Comparison of ENCODE assay signal across 11 cellular contexts in the genomic region with DNA sequence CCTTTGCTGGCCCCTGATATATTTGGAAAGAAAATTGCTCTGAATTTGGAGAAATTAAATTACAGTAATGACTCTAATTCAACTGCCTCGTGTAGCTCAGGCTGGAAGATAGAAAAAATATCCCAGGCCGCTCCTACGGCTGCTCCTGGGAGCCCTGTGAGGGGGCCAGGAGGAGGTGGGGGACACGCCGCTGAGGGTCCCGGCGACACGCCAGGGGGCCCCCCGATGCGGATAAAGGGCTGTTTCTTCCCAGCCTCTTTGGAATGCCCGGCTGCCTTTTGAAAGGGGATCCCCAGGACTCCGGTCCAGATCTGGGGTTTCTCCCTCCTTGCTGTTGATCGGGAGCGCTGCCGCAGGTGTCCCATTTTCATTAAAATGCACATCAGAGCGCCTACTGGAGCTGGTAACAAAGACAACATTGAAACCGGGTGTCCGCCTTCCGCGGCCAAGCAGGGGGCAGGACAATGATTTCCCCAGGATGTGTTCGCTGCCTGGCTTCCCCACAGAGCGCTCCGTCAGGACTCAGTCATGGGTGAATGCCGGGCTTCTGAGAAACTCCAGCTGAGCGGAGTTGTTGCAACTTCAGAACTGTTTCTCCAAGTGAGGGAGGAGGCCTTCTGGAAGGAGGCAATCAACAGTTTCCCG.
DNase-seq lines count a peak whose midpoint lies in the region; TF ChIP-seq lines count a peak whose summit lies in the region.
"Had no signal": no experiment of that assay in that cellular context is flagged by ENCODE, and none has a peak within 500 bp of the region (broad histone marks: within the 10 kb centered on the region; RNA-seq: fewer than 3 reads in every experiment).

No MANE protein-coding gene starts in this region.

- H3K27ac Mint-ChIP-seq in activated CD4-positive, alpha-beta memory T cell treated with anti-CD3 and anti-CD28 coated beads, Interleukin-2, amount 10 ng/mL, durations not matched to agents 7 days and 5 days, result no peak overlapping the region
- H3K27ac Mint-ChIP-seq: effector memory CD8-positive, alpha-beta T cell had no signal

- peak overlapping the region; percentile 6 for H3K4me3 ChIP-seq in cardiac muscle cell
- no peak overlapping the region for H3K4me3 ChIP-seq in MM.1S (ENCODE audit: low read length)

- H3K9me3 Mint-ChIP-seq in activated CD4-positive, alpha-beta memory T cell treated with anti-CD3 and anti-CD28 coated beads, Interleukin-2, amount 10 ng/mL, durations not matched to agents 7 days and 5 days, result no peaks in the 10 kb centered on the region
- H3K9me3 Mint-ChIP-seq: effector memory CD8-positive, alpha-beta T cell had no signal

- H3K4me3 Mint-ChIP-seq in activated CD4-positive, alpha-beta memory T cell treated with anti-CD3 and anti-CD28 coated beads, Interleukin-2, amount 10 ng/mL, durations not matched to agents 7 days and 5 days, result no peak overlapping the region
- H3K4me3 Mint-ChIP-seq: effector memory CD8-positive, alpha-beta T cell had no signal

- H3K79me2 ChIP-seq in MM.1S (ENCODE audit: low read length), result no peaks in the 10 kb centered on the region

- H4K20me1 ChIP-seq in MM.1S (ENCODE audit: insufficient read depth, low read length), result no peaks in the 10 kb centered on the region

- no peak overlapping the region for H3K4me2 ChIP-seq in MM.1S (ENCODE audit: low read depth, low read length)

- no peaks in the 10 kb centered on the region for H3F3A ChIP-seq in MM.1S (ENCODE audit: insufficient read depth, low read length)

- peak; percentile 59 for DNase-seq in AG20443 (ENCODE audit: low spot score)
- peak in 53 of 58 donors; percentile 8 to 86 (median 51) for DNase-seq in anterior cingulate cortex (lab: John Stamatoyannopoulos, UW)
- peak; percentile 23 to 74 for DNase-seq in cardiac muscle cell (ENCODE audit: low read depth in 1 of 2, low spot score in 1 of 2)
- DNase-seq in occipital lobe (lab: John Stamatoyannopoulos, UW), result peak; percentile 20
- DNase-seq in DMS79 (lab: John Stamatoyannopoulos, UW), result no peak
- DNase-seq in activated CD4-positive, alpha-beta memory T cell treated with anti-CD3 and anti-CD28 coated beads, Interleukin-2, amount 10 ng/mL, durations not matched to agents 7 days and 5 days, result no peak
- no peak for DNase-seq in MM.1S
- no peak for DNase-seq in GM13976 (ENCODE audit: low spot score)
- DNase-seq: activated CD4-positive, CD25-positive, alpha-beta regulatory T cell; DMS 273 treated with DMSO at 0.1 percent for 48 hours; effector memory CD8-positive, alpha-beta T cell had no signal

- CTCF ChIA-PET in activated CD4-positive, alpha-beta memory T cell treated with anti-CD3 and anti-CD28 coated beads, Interleukin-2, amount 10 ng/mL, durations not matched to agents 7 days and 5 days (lab: Charles Lee), result no interaction called here

- TF ChIP-seq CTCF in cardiac muscle cell (IDR thresholded peaks at IDR 0.05; ENCODE audit: low read depth, low read length) (no peak), MM.1S (IDR thresholded peaks at IDR 0.05; ENCODE audit: low read length) (no peak), GM13976 (IDR thresholded peaks at IDR 0.05; ENCODE audit: borderline replicate concordance, control extremely low read depth, extremely low read depth, insufficient read depth, missing control alignments) (no peak)

- H2AFZ ChIP-seq in MM.1S (ENCODE audit: low read length), result no peak overlapping the region

- in situ Hi-C loops in GM13976 (cut with MboI; ENCODE audit: low sequenced_read_pairs, unreplicated experiment), result no loop called here

- H3K27me3 Mint-ChIP-seq in activated CD4-positive, alpha-beta memory T cell treated with anti-CD3 and anti-CD28 coated beads, Interleukin-2, amount 10 ng/mL, durations not matched to agents 7 days and 5 days, result peaks cover 3% of the 10 kb centered on the region

- peaks cover 8% of the 10 kb centered on the region for H3K27me3 ChIP-seq in cardiac muscle cell
- no peaks in the 10 kb centered on the region for H3K27me3 ChIP-seq in MM.1S (replicated peaks; ENCODE audit: insufficient read depth, low read length)

- no peak overlapping the region for H3K9ac ChIP-seq in MM.1S (ENCODE audit: low read length)

- H3K27ac ChIP-seq in cardiac muscle cell, result no peak overlapping the region
- H3K27ac ChIP-seq in MM.1S (ENCODE audit: low read length), result no peak overlapping the region

- POLR2A ChIA-PET in activated CD4-positive, alpha-beta memory T cell treated with anti-CD3 and anti-CD28 coated beads, Interleukin-2, amount 10 ng/mL, durations not matched to agents 7 days and 5 days (lab: Charles Lee), result no interaction called here

- H3K36me3 Mint-ChIP-seq in activated CD4-positive, alpha-beta memory T cell treated with anti-CD3 and anti-CD28 coated beads, Interleukin-2, amount 10 ng/mL, durations not matched to agents 7 days and 5 days (ENCODE audit: low read depth), result no peaks in the 10 kb centered on the region

- H3K4me1 ChIP-seq in cardiac muscle cell (ENCODE audit: low read depth) (no peaks in the 10 kb centered on the region), MM.1S (ENCODE audit: low read length) (no peaks in the 10 kb centered on the region)

- H3K4me1 Mint-ChIP-seq in activated CD4-positive, alpha-beta memory T cell treated with anti-CD3 and anti-CD28 coated beads, Interleukin-2, amount 10 ng/mL, durations not matched to agents 7 days and 5 days, result no peaks in the 10 kb centered on the region

- no peaks in the 10 kb centered on the region for H3K36me3 ChIP-seq in cardiac muscle cell
- no peaks in the 10 kb centered on the region for H3K36me3 ChIP-seq in MM.1S (replicated peaks; ENCODE audit: insufficient read depth, low read length)

- no peaks in the 10 kb centered on the region for H3K9me2 ChIP-seq in MM.1S (replicated peaks; ENCODE audit: insufficient read depth, low read length)

- H3K9me3 ChIP-seq in cardiac muscle cell (ENCODE audit: low read depth) (no peaks in the 10 kb centered on the region), MM.1S (replicated peaks; ENCODE audit: insufficient read depth, low read length) (no peaks in the 10 kb centered on the region)

Comparison
In these comparisons a context has a peak if more than half of its experiments do, and no peak if none do; other contexts are left out.
1. DNase-seq: peak in AG20443 (single experiment), anterior cingulate cortex (53 of 58), cardiac muscle cell (2 of 2) and occipital lobe (single experiment); none in DMS79 (single experiment), activated CD4-positive, alpha-beta memory T cell treated with anti-CD3 and anti-CD28 coated beads, Interleukin-2, amount 10 ng/mL, durations not matched to agents 7 days and 5 days (single experiment), MM.1S (single experiment) and GM13976 (single experiment).